1 cellular context compared by ENCODE assay signal in genomic region chr21:32414579-32415358, GRCh38.
TF ChIP-seq lines count a peak whose summit lies in the region.

No MANE protein-coding gene starts in this region.

TF ChIP-seq in SK-N-SH treated with all-trans-retinoic acid at 6 μM for 48 hours, 23 proteins besides CTCF, POLR2A, EP300 and RAD21 (continued from another document):
- TF ChIP-seq CREB5 (CRISPR knock-in tag; IDR thresholded peaks at IDR 0.05; ENCODE audit: low read depth): no peak
- TF ChIP-seq RARB (CRISPR knock-in tag; IDR thresholded peaks at IDR 0.05): no peak
- TF ChIP-seq ZNF70 (CRISPR knock-in tag; IDR thresholded peaks at IDR 0.05): no peak
TF ChIP-seq in SK-N-SH treated with all-trans-retinoic acid at 6 μM for 48 hours: peak in this region for 0.
